In the genomic region with DNA sequence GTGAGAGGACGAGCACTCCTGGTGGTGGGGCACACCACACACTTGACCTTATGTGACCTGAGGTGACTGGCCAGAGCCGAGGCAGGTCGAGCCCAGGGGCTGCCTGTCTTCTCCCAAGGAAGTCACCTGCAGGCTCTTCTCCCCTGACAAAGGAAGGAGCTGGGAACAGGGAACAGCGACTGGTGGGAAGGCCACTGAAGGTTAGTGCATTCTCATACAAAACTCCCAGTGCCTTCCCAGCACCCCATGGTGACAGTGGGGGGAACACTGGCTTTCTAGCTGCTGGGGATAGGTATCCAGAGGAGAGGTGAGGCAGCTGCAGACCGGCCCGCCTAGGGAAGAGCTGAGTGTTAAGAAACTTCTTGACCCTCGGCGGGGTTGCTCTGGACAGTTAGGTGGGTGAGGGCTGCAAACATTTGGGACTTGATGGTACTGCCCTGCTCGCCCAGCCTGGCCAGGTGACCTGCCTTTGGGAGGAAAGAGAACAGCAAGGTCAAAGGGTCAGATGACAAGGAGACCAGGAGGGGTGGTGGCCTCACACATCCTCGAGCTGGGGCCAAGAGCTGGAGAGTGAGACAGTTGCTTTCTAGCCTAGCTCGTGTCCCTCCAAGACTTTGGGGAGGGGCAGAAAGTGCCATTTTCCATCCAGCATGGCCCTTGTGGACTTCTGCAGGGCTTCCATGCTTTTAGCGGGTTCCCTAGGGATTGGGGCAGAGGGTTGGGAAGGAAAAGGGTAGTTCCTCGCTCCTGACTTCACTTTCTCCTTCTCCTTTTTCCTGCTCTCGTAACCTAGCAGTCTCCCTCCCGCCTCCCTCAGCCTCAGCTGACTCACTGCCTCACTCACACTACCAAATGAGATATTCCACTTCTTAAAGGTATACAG, we compare ENCODE assay signal across 18 cellular contexts. TPM values are rescaled to one million over a fixed set of nuclear protein-coding genes. Genes with fewer than 3 reads are reported as not detected.
DNase-seq lines count a peak whose midpoint lies in the region; ATAC-seq, FAIRE-seq and TF ChIP-seq lines count a peak whose summit lies in the region.
"Had no signal": no experiment of that assay in that cellular context is flagged by ENCODE, and none has a peak within 500 bp of the region (broad histone marks: within the 10 kb centered on the region; RNA-seq: fewer than 3 reads in every experiment).

No MANE protein-coding gene starts in this region.

- H3K4me3 ChIP-seq in HAP-1 (peak overlapping the region; percentile 87), bronchial epithelial cell (ENCODE audit: low read depth, low read length) (no peak overlapping the region)

- DNase-seq in Caki2 (ENCODE audit: low read depth) (peak; percentile 11), HAP-1 (ENCODE audit: low spot score in 2 of 2) (peak in 1 of 2 experiments; percentile 16), bronchial epithelial cell (ENCODE audit: low read depth) (peak; percentile 18), kidney tubule cell (ENCODE audit: low spot score) (peak; percentile 39), NCI-H345 treated with DMSO at 0.1 percent for 48 hours (lab: John Stamatoyannopoulos, UW; ENCODE audit: unreplicated experiment) (no peak), T-cell (no peak), chondrocyte (ENCODE audit: low spot score) (no peak)
- DNase-seq: activated CD4-positive, CD25-positive, alpha-beta regulatory T cell treated with anti-CD3 and anti-CD28 coated beads, Interleukin-2, amount 50 U/mL, for 72 hours; activated CD8-positive, alpha-beta memory T cell treated with anti-CD3 and anti-CD28 coated beads, Interleukin-2, amount 10 ng/mL, durations not matched to agents 7 days and 5 days; activated gamma-delta T cell; Caco-2; NCI-H1417; NCI-H345 had no signal

- H3K27me3 ChIP-seq in HAP-1 (ENCODE audit: low read depth) (no peaks in the 10 kb centered on the region), bronchial epithelial cell (ENCODE audit: control insufficient read depth, insufficient read depth, low read length) (no peaks in the 10 kb centered on the region)

- H3K27me3 Mint-ChIP-seq in T-cell (peaks cover 29 to 35% of the 10 kb centered on the region in 2 donors), chondrocyte (ENCODE audit: low read depth) (peaks cover 19% of the 10 kb centered on the region)

- H3K4me3 Mint-ChIP-seq in T-cell (no peak overlapping the region), chondrocyte (ENCODE audit: unreplicated experiment) (no peak overlapping the region)
- H3K4me3 Mint-ChIP-seq: activated CD8-positive, alpha-beta memory T cell treated with anti-CD3 and anti-CD28 coated beads, Interleukin-2, amount 10 ng/mL, durations not matched to agents 7 days and 5 days; T-helper 2 cell treated with Interferon-gamma antibody and Interleukin-4, amounts not matched to agents 5 μg/mL and 100 μg/mL, for 36 hours had no signal

- no peak for FAIRE-seq in bronchial epithelial cell (lab: Jason Lieb, UNC)
- FAIRE-seq: colon had no signal

- H3K9me3 ChIP-seq in HAP-1: no peaks in the 10 kb centered on the region
- H3K9me3 ChIP-seq: Caco-2 had no signal

- H3K36me3 ChIP-seq in HAP-1 (replicated peaks) (peaks cover 14% of the 10 kb centered on the region), bronchial epithelial cell (ENCODE audit: control insufficient read depth, insufficient read depth, low read length) (no peaks in the 10 kb centered on the region)

- no peak for TF ChIP-seq CTCF in bronchial epithelial cell (IDR thresholded peaks at IDR 0.05; ENCODE audit: insufficient read depth, low read length, severe bottlenecking)
- no peak for TF ChIP-seq CTCF in chondrocyte (IDR thresholded peaks at IDR 0.05)

- H3K4me1 Mint-ChIP-seq in T-cell: peaks cover 0 to 9% (median 2%) of the 10 kb centered on the region in 3 donors
- H3K4me1 Mint-ChIP-seq in chondrocyte (ENCODE audit: low read depth): peaks cover 3% of the 10 kb centered on the region

- H3K36me3 Mint-ChIP-seq in T-cell: no peaks in the 10 kb centered on the region
- H3K36me3 Mint-ChIP-seq in chondrocyte (ENCODE audit: low read depth): no peaks in the 10 kb centered on the region
- H3K36me3 Mint-ChIP-seq: activated CD8-positive, alpha-beta memory T cell treated with anti-CD3 and anti-CD28 coated beads, Interleukin-2, amount 10 ng/mL, durations not matched to agents 7 days and 5 days; mesothelial cell of epicardium had no signal

- H3K4me1 ChIP-seq in HAP-1: peaks cover 16% of the 10 kb centered on the region
- H3K4me1 ChIP-seq: Caco-2 had no signal

- in situ Hi-C loops in Caki2 (cut with HindIII; ENCODE audit: low pct_unique_long_range_greater_than_20kb, low sequenced_read_pairs): no loop called here
- in situ Hi-C loops in HAP-1 (cut with MboI; ENCODE audit: low sequenced_read_pairs): no loop called here

- CTCF ChIA-PET in T-cell (lab: Charles Lee): no interaction called here

- no peaks in the 10 kb centered on the region for H3K9me3 Mint-ChIP-seq in T-cell
- H3K9me3 Mint-ChIP-seq in chondrocyte (ENCODE audit: low read depth): peaks cover 6% of the 10 kb centered on the region
- H3K9me3 Mint-ChIP-seq: T-helper 2 cell treated with Interferon-gamma antibody and Interleukin-4, amounts not matched to agents 5 μg/mL and 100 μg/mL, for 36 hours had no signal

- POLR2A ChIA-PET in T-cell (lab: Charles Lee): no interaction called here

- no peak for ATAC-seq in T-cell (replicated peaks in 1 of 4)
- ATAC-seq in GM18520 (IDR thresholded peaks at IDR 0.05; ENCODE audit: unreplicated experiment): no peak
- ATAC-seq: activated CD8-positive, alpha-beta memory T cell treated with anti-CD3 and anti-CD28 coated beads, Interleukin-2, amount 10 ng/mL, durations not matched to agents 7 days and 5 days had no signal

- H3K27ac Mint-ChIP-seq in T-cell (no peak overlapping the region), chondrocyte (ENCODE audit: unreplicated experiment) (no peak overlapping the region)
- H3K27ac Mint-ChIP-seq: activated CD8-positive, alpha-beta memory T cell treated with anti-CD3 and anti-CD28 coated beads, Interleukin-2, amount 10 ng/mL, durations not matched to agents 7 days and 5 days; mesothelial cell of epicardium; T-helper 2 cell treated with Interferon-gamma antibody and Interleukin-4, amounts not matched to agents 5 μg/mL and 100 μg/mL, for 36 hours had no signal

RNA-seq across cellular contexts. Expression of a gene that starts 2.7 kb away (rescaled TPM):
- 1.9 and 3.2 TPM in 2 replicates for total RNA-seq in Caki2 (2014; rRNA removed; shearing (Covaris generic); ENCODE audit: low replicate concordance)
- total RNA-seq in bronchial epithelial cell: 0.79 and 2.8 TPM in 2 replicates
- total RNA-seq in T-cell: under 1 TPM; 0.13 to 0.23 (median 0.16) TPM
- not detected in 3 replicates for total RNA-seq in chondrocyte
- total RNA-seq: glomerular endothelial cell, mesothelial cell of epicardium had no signal

Comparison
In these comparisons a context has a peak if more than half of its experiments do, and no peak if none do; other contexts are left out.
1. DNase-seq: peak in Caki2 (single experiment), bronchial epithelial cell (single experiment) and kidney tubule cell (single experiment); none in NCI-H345 treated with DMSO at 0.1 percent for 48 hours (single experiment), T-cell (0 of 34) and chondrocyte (single experiment).